Comparison of ENCODE assay signal across 8 cellular contexts in genomic region chr17:70168979-70169706, GRCh38. TPM values are rescaled to one million over a fixed set of nuclear protein-coding genes. Genes with fewer than 3 reads are reported as not detected.
DNase-seq lines count a peak whose midpoint lies in the region; ATAC-seq, FAIRE-seq and TF ChIP-seq lines count a peak whose summit lies in the region.

Gene KCNJ2, plus strand, starts transcription at chr17:70169532. Its CDS starts 5,508 bp downstream, at chr17:70175040.

- peak; percentile 66; the same call in 1 of the 2 replicates for TF ChIP-seq POLR2A in IMR-90 (IDR thresholded peaks at IDR 0.05; ENCODE audit: low read depth, low read length)

- H4K5ac ChIP-seq in IMR-90 (ENCODE audit: low read depth, low read length) = peak within 1 kb of the TSS; percentile 3; the same call in 1 of the 2 replicates

- peaks cover 16% of the 10 kb centered on the region for H3K4me1 Mint-ChIP-seq in activated naive CD8-positive, alpha-beta T cell treated with anti-CD3 and anti-CD28 coated beads for 36 hours

- peaks cover 21% of the 10 kb centered on the region for H3K4me1 ChIP-seq in DOHH2 (ENCODE audit: control insufficient read depth, low read length)
- no peaks in the 10 kb centered on the region for H3K4me1 ChIP-seq in IMR-90 (ENCODE audit: control insufficient read depth, insufficient read depth, low read length)

- POLR2A ChIA-PET in IMR-90 (lab: Charles Lee; ENCODE audit: unreplicated experiment) = no interaction called here

- DNase-seq in IMR-90 (peak; percentile 79), Right ventricle myocardium superior (peak; percentile 93), omental fat pad (ENCODE audit: low spot score) (peak; percentile 32), urothelium cell line (ENCODE audit: low spot score) (peak; percentile 89)
- peak; percentile 77 for DNase-seq in activated naive CD8-positive, alpha-beta T cell treated with anti-CD3 and anti-CD28 coated beads for 36 hours

- H3K4me3 ChIP-seq in DOHH2 (ENCODE audit: low read length) (peak within 1 kb of the TSS; percentile 77), IMR-90 (ENCODE audit: insufficient read depth, low read depth, low read length) (peak within 1 kb of the TSS; percentile 73)

- H3K27me3 ChIP-seq in DOHH2 (ENCODE audit: control insufficient read depth, low read length) = peaks cover 38% of the 10 kb centered on the region
- no peaks in the 10 kb centered on the region for H3K27me3 ChIP-seq in IMR-90 (ENCODE audit: control insufficient read depth, insufficient read depth, low read length)

- H3K27ac ChIP-seq in DOHH2 (ENCODE audit: low read depth, low read length) (no peak within 1 kb of the TSS), IMR-90 (ENCODE audit: insufficient read depth, low read length) (peak within 1 kb of the TSS; percentile 75)

- H3K79me1 ChIP-seq in IMR-90 (ENCODE audit: low read depth in 1 of 2, low read length in 2 of 2) = no peaks in the 10 kb centered on the region

- ATAC-seq in GM21619 (IDR thresholded peaks at IDR 0.05; ENCODE audit: unreplicated experiment) (peak; percentile 94), IMR-90 (ENCODE audit: low read depth) (peak; percentile 94), Right ventricle myocardium superior (ENCODE audit: poor library complexity) (peak; percentile 92), omental fat pad (ENCODE audit: low FRiP score) (peak; percentile 98)

- H3K4me2 ChIP-seq in DOHH2 (ENCODE audit: low read length) = peak within 1 kb of the TSS; percentile 93
- peak within 1 kb of the TSS; percentile 84 for H3K4me2 ChIP-seq in IMR-90 (ENCODE audit: low read depth, low read length)

- H2BK5ac ChIP-seq in IMR-90 (ENCODE audit: low read depth, low read length, poor library complexity, severe bottlenecking) = no peak within 1 kb of the TSS

- H3K23ac ChIP-seq in IMR-90 (ENCODE audit: low read depth, low read length) = peak within 1 kb of the TSS; percentile 29; the same call in 1 of the 2 replicates

- no peaks in the 10 kb centered on the region for H3K79me2 ChIP-seq in DOHH2 (ENCODE audit: control insufficient read depth, low read length)

- peak within 1 kb of the TSS; percentile 18 for H2AK9ac ChIP-seq in IMR-90 (replicated peaks; ENCODE audit: low read depth, low read length, poor library complexity)

- peak within 1 kb of the TSS; percentile 13; the same call in 1 of the 2 replicates for H3K4ac ChIP-seq in IMR-90 (ENCODE audit: low read depth, low read length)

- intact Hi-C loops in IMR-90 (cut with micrococcal nuclease) (loop anchor here (1.0 to 5.0 kb wide), 8 partner anchors 238 to 842 kb away; partner anchors contain the start of gene ABCA5), Right ventricle myocardium superior (cut with DNase I) (loop anchor here (2.0 to 10.0 kb wide), 3 partner anchors 130 to 456 kb away; no protein-coding TSS in a partner anchor)

- no peaks in the 10 kb centered on the region for H3K9me2 ChIP-seq in DOHH2 (replicated peaks; ENCODE audit: control insufficient read depth, low read length)

- peak; percentile 53 for FAIRE-seq in urothelium cell line (lab: Jason Lieb, UNC)

- H3K18ac ChIP-seq in IMR-90 (ENCODE audit: low read depth, low read length) = peak within 1 kb of the TSS; percentile 17; the same call in 1 of the 2 replicates

- H2AFZ ChIP-seq in IMR-90 (replicated peaks; ENCODE audit: low read length, poor library complexity) = peak within 1 kb of the TSS; percentile 86

- peak within 1 kb of the TSS; percentile 3; the same call in 1 of the 3 replicates for H2BK15ac ChIP-seq in IMR-90 (ENCODE audit: low read depth, low read length)

- H3K9me3 ChIP-seq in DOHH2 (ENCODE audit: control insufficient read depth, insufficient read depth, low read length) = no peaks in the 10 kb centered on the region
- no peaks in the 10 kb centered on the region for H3K9me3 ChIP-seq in IMR-90 (ENCODE audit: control insufficient read depth, insufficient read depth, low read length)

- H2BK120ac ChIP-seq in IMR-90 (ENCODE audit: low read depth, low read length) = peak within 1 kb of the TSS; percentile 41

- no peaks in the 10 kb centered on the region for H3K36me3 Mint-ChIP-seq in activated naive CD8-positive, alpha-beta T cell treated with anti-CD3 and anti-CD28 coated beads for 36 hours

- H4K91ac ChIP-seq in IMR-90 (ENCODE audit: insufficient read depth, low read depth, low read length) = no peak within 1 kb of the TSS

- no peaks in the 10 kb centered on the region for H3K36me3 ChIP-seq in DOHH2 (ENCODE audit: control insufficient read depth, low read length)
- H3K36me3 ChIP-seq in IMR-90 (ENCODE audit: control insufficient read depth, insufficient read depth, low read length) = no peaks in the 10 kb centered on the region

- H3K27me3 Mint-ChIP-seq in activated naive CD8-positive, alpha-beta T cell treated with anti-CD3 and anti-CD28 coated beads for 36 hours = peaks cover 67% of the 10 kb centered on the region

- peak within 1 kb of the TSS; percentile 85 for H3K9ac ChIP-seq in IMR-90 (ENCODE audit: low read depth, low read length)

- H3K4me3 Mint-ChIP-seq in activated naive CD8-positive, alpha-beta T cell treated with anti-CD3 and anti-CD28 coated beads for 36 hours = peak within 1 kb of the TSS; percentile 70

- H2AK5ac ChIP-seq in IMR-90 (ENCODE audit: low read depth, low read length) = no peak within 1 kb of the TSS

- H3K27ac Mint-ChIP-seq in activated naive CD8-positive, alpha-beta T cell treated with anti-CD3 and anti-CD28 coated beads for 36 hours = no peak within 1 kb of the TSS

- H3K9me1 ChIP-seq in IMR-90 (ENCODE audit: insufficient read depth, low read length) = no peaks in the 10 kb centered on the region

- H3K9me3 Mint-ChIP-seq in activated naive CD8-positive, alpha-beta T cell treated with anti-CD3 and anti-CD28 coated beads for 36 hours = no peaks in the 10 kb centered on the region

- H3K56ac ChIP-seq in IMR-90 (ENCODE audit: extremely low read depth, insufficient read depth, low read length) = 0 out of 2 replicates have a peak within 1 kb of the TSS, but pooled peaks have one; percentile 22

- in situ Hi-C loops in IMR-90 (cut with MboI; ENCODE audit: low sequenced_read_pairs) = loop anchor here (10.0 kb wide), 1 partner anchor 386 kb away; no protein-coding TSS in a partner anchor

- H3K14ac ChIP-seq in IMR-90 (replicated peaks; ENCODE audit: low read depth, low read length) = peak within 1 kb of the TSS; percentile 47

- no peak within 1 kb of the TSS for H2BK20ac ChIP-seq in IMR-90 (ENCODE audit: low read depth, low read length)

- WGBS in IMR-90 (ENCODE audit: extremely low coverage in 2 of 2, insufficient read length in 1 of 2), 2 experiments = 0% methylated on average over 30 of the region's 67 CpGs; no CpG with 5 or more reads in 1 of the 2 experiments

- no peak for TF ChIP-seq RAD21 in IMR-90 (IDR thresholded peaks at IDR 0.05; ENCODE audit: low read length)

- dilution Hi-C loops in IMR-90 (cut with HindIII; ENCODE audit: low sequenced_read_pairs, unreplicated experiment) = no loop called here

- CTCF ChIA-PET in IMR-90 (lab: Yijun Ruan, JAX) = interaction anchor here (0.6 to 1.5 kb wide), 2 partner anchors 581 to 986 kb away, joined by 4 read pairs; no protein-coding TSS in a partner anchor

- no peaks in the 10 kb centered on the region for H4K20me1 ChIP-seq in DOHH2 (ENCODE audit: control insufficient read depth, insufficient read depth, low read depth, low read length)
- H4K20me1 ChIP-seq in IMR-90 (ENCODE audit: insufficient read depth, low read length) = no peaks in the 10 kb centered on the region

- BruUV-seq in IMR-90 (replicated peaks; lab: Mats Ljungman, UMichigan) = no TSS peak

- TF ChIP-seq CTCF in DOHH2 (IDR thresholded peaks at IDR 0.05; ENCODE audit: low read depth, low read length, poor library complexity, severe bottlenecking) (no peak), IMR-90 (conservative IDR thresholded peaks at IDR 0.05; ENCODE audit: low read depth, low read length) (no peak), omental fat pad (IDR thresholded peaks at IDR 0.05) (no peak)

- no peaks in the 10 kb centered on the region for H3F3A ChIP-seq in DOHH2 (ENCODE audit: control insufficient read depth, insufficient read depth)

- peak within 1 kb of the TSS; percentile 2 to 37; a peak in 1 of 4 replicates for H4K8ac ChIP-seq in IMR-90 (ENCODE audit: low read depth in 2 of 2, low read length in 2 of 2)

TF ChIP-seq in IMR-90, 13 proteins besides CTCF, POLR2A, EP300 and RAD21:
- TF ChIP-seq MAFK (IDR thresholded peaks at IDR 0.05; ENCODE audit: low read depth, low read length) (no peak), MAZ (IDR thresholded peaks at IDR 0.05; ENCODE audit: borderline replicate concordance, low read depth, low read length) (peak; percentile 75; the same call in 1 of the 2 replicates), RCOR1 (IDR thresholded peaks at IDR 0.05; ENCODE audit: insufficient replicate concordance, low read length) (peak; percentile 70), SMC3 (IDR thresholded peaks at IDR 0.05; ENCODE audit: low read depth, low read length) (no peak)

TF ChIP-seq in PFSK-1, 5 proteins besides CTCF, POLR2A, EP300 and RAD21:
- TF ChIP-seq FOXP2 (optimal IDR thresholded peaks at IDR 0.05; ENCODE audit: borderline replicate concordance, extremely low read depth, extremely low read length, insufficient read depth) = peak; percentile 47
- TF ChIP-seq POLR2AphosphoS5 (IDR thresholded peaks at IDR 0.05; ENCODE audit: low read depth, low read length) = peak; percentile 42; the same call in 1 of the 2 replicates
- TF ChIP-seq SIN3A (IDR thresholded peaks at IDR 0.05; ENCODE audit: borderline replicate concordance, insufficient read depth, low read length) = no peak

RNA-seq across cellular contexts. Expression of gene KCNJ2, which starts in this region (rescaled TPM):
- total RNA-seq in IMR-90 (2012; rRNA removed) (5.8 and 8.6 TPM in 2 replicates), Right ventricle myocardium superior (47.1 TPM), omental fat pad (1 to 10 TPM; 1.9 to 9.5 (median 4.2) TPM)
- polyA plus RNA-seq in IMR-90 (2012; rRNA removed) = 0.33 and 0.55 TPM in 2 replicates
- 0.37 and 0.51 TPM in 2 replicates for polyA plus RNA-seq in IMR-90 (2012; cell fraction: cytosol; rRNA removed)
- 0.21 and 1.1 TPM in 2 replicates for polyA plus RNA-seq in IMR-90 (2012; cell fraction: nucleus; rRNA removed; ENCODE audit: low replicate concordance)
- polyA plus RNA-seq in PFSK-1 (2012; ENCODE audit: insufficient read length, low read depth) = 2.3 TPM
- total RNA-seq in activated naive CD8-positive, alpha-beta T cell treated with anti-CD3 and anti-CD28 coated beads for 36 hours = not detected

Comparison
In these comparisons a context has a peak if more than half of its experiments do, and no peak if none do; other contexts are left out.
1. Peak in DNase-seq in activated naive CD8-positive, alpha-beta T cell treated with anti-CD3 and anti-CD28 coated beads for 36 hours; RNA of the gene not detected or under 1 TPM.
2. DNase-seq: peak in every context shown above with its lines; median percentile 93 in Right ventricle myocardium superior; 89 in urothelium cell line; 79 in IMR-90; 77 in activated naive CD8-positive, alpha-beta T cell treated with anti-CD3 and anti-CD28 coated beads for 36 hours; 32 in omental fat pad.